1 cellular context compared by ENCODE assay signal in genomic region chr1:10046356-10047085, GRCh38.
TF ChIP-seq lines count a peak whose summit lies in the region.

No MANE protein-coding gene starts in this region.

TF ChIP-seq in HepG2, 621 proteins besides CTCF, POLR2A, EP300 and RAD21:
- TF ChIP-seq KLF12 (CRISPR knock-in tag; IDR thresholded peaks at IDR 0.05; ENCODE audit: borderline replicate concordance) (no peak), ZNF251 (CRISPR knock-in tag; IDR thresholded peaks at IDR 0.05) (no peak), GTF3A (CRISPR knock-in tag; conservative IDR thresholded peaks at IDR 0.05) (no peak), ZHX2 (IDR thresholded peaks at IDR 0.05; ENCODE audit: low read depth) (no peak), ZHX2 (CRISPR knock-in tag; IDR thresholded peaks at IDR 0.05; ENCODE audit: borderline replicate concordance) (no peak), ZNF75D (CRISPR knock-in tag; IDR thresholded peaks at IDR 0.05; ENCODE audit: borderline replicate concordance) (no peak), THAP9 (CRISPR knock-in tag; IDR thresholded peaks at IDR 0.05; ENCODE audit: borderline replicate concordance) (no peak), SP1 (IDR thresholded peaks at IDR 0.05) (no peak), SP1 (CRISPR knock-in tag; IDR thresholded peaks at IDR 0.05) (no peak), ZNF652 (CRISPR knock-in tag; IDR thresholded peaks at IDR 0.05; ENCODE audit: borderline replicate concordance, low read depth) (no peak), ZNF782 (CRISPR knock-in tag; IDR thresholded peaks at IDR 0.05; ENCODE audit: borderline replicate concordance) (no peak), HCFC1 (IDR thresholded peaks at IDR 0.05; ENCODE audit: low read depth, low read length) (no peak), ZFP36L1 (CRISPR knock-in tag; IDR thresholded peaks at IDR 0.05) (no peak), XRCC5 (optimal IDR thresholded peaks at IDR 0.05; ENCODE audit: low read length) (no peak), NCOR1 (IDR thresholded peaks at IDR 0.05; ENCODE audit: borderline replicate concordance, low read length) (no peak), HIVEP1 (CRISPR knock-in tag; IDR thresholded peaks at IDR 0.05) (no peak), ZNF430 (CRISPR knock-in tag; IDR thresholded peaks at IDR 0.05) (no peak), ZNF10 (CRISPR knock-in tag; IDR thresholded peaks at IDR 0.05; ENCODE audit: borderline replicate concordance, low read depth) (no peak)
- TF ChIP-seq, protein P1, sequence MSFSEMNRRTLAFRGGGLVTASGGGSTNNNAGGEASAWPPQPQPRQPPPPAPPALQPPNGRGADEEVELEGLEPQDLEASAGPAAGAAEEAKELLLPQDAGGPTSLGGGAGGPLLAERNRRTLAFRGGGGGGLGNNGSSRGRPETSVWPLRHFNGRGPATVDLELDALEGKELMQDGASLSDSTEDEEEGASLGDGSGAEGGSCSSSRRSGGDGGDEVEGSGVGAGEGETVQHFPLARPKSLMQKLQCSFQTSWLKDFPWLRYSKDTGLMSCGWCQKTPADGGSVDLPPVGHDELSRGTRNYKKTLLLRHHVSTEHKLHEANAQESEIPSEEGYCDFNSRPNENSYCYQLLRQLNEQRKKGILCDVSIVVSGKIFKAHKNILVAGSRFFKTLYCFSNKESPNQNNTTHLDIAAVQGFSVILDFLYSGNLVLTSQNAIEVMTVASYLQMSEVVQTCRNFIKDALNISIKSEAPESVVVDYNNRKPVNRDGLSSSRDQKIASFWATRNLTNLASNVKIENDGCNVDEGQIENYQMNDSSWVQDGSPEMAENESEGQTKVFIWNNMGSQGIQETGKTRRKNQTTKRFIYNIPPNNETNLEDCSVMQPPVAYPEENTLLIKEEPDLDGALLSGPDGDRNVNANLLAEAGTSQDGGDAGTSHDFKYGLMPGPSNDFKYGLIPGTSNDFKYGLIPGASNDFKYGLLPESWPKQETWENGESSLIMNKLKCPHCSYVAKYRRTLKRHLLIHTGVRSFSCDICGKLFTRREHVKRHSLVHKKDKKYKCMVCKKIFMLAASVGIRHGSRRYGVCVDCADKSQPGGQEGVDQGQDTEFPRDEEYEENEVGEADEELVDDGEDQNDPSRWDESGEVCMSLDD (CRISPR knock-in tag; IDR thresholded peaks at IDR 0.05; ENCODE audit: borderline replicate concordance), result no peak
